In genomic region chr7:28705350-28705749, GRCh38 we compare ENCODE assay signal across 12 cellular contexts.
A peak's percentile ranks its signal among the peaks of the same experiment; 100 is the strongest.
DNase-seq lines count a peak whose midpoint lies in the region; ATAC-seq and TF ChIP-seq lines count a peak whose summit lies in the region.
"Had no signal": no experiment of that assay in that cellular context is flagged by ENCODE, and none has a peak within 500 bp of the region (broad histone marks: within the 10 kb centered on the region; RNA-seq: fewer than 3 reads in every experiment).

No MANE protein-coding gene starts in this region.

- no peaks in the 10 kb centered on the region for H3K9me3 Mint-ChIP-seq in natural killer cell
- H3K9me3 Mint-ChIP-seq: activated naive CD8-positive, alpha-beta T cell treated with anti-CD3 and anti-CD28 coated beads, Interleukin-2, amount 10 ng/mL, durations not matched to agents 7 days and 5 days had no signal

- DNase-seq in GM10266 (ENCODE audit: extremely low spot score) (peak; percentile 48), NCI-H524 treated with DMSO at 0.1 percent for 48 hours (lab: John Stamatoyannopoulos, UW) (no peak), COLO829 (ENCODE audit: low spot score) (no peak), natural killer cell (no peak), foreskin fibroblast (no peak)
- DNase-seq: ACHN; activated naive CD8-positive, alpha-beta T cell treated with anti-CD3 and anti-CD28 coated beads, Interleukin-2, amount 10 ng/mL, durations not matched to agents 7 days and 5 days; left ventricle myocardium superior; NCI-H526 treated with DMSO at 0.1 percent for 48 hours had no signal

- no peak overlapping the region for H3K27ac Mint-ChIP-seq in natural killer cell
- H3K27ac Mint-ChIP-seq: activated naive CD8-positive, alpha-beta T cell treated with anti-CD3 and anti-CD28 coated beads, Interleukin-2, amount 10 ng/mL, durations not matched to agents 7 days and 5 days had no signal

- H3K4me3 ChIP-seq in foreskin fibroblast (ENCODE audit: low read depth in 1 of 2, low read length in 2 of 2), result no peak overlapping the region

- no peak overlapping the region for H3K4me3 Mint-ChIP-seq in natural killer cell
- H3K4me3 Mint-ChIP-seq: activated naive CD8-positive, alpha-beta T cell treated with anti-CD3 and anti-CD28 coated beads, Interleukin-2, amount 10 ng/mL, durations not matched to agents 7 days and 5 days had no signal

- intact Hi-C loops in natural killer cell (cut with micrococcal nuclease), result no loop called here

- TF ChIP-seq CTCF in GM10266 (IDR thresholded peaks at IDR 0.05; ENCODE audit: control insufficient read depth, insufficient read depth, low read depth, missing control alignments) (no peak), natural killer cell (IDR thresholded peaks at IDR 0.05) (no peak), foreskin fibroblast (IDR thresholded peaks at IDR 0.05; ENCODE audit: low read depth, low read length) (no peak)

- peaks cover 4 to 24% of the 10 kb centered on the region in 2 donors for H3K27me3 Mint-ChIP-seq in natural killer cell (ENCODE audit: low read depth in 2 of 2)

- no peaks in the 10 kb centered on the region for H3K36me3 Mint-ChIP-seq in natural killer cell
- H3K36me3 Mint-ChIP-seq: activated naive CD8-positive, alpha-beta T cell treated with anti-CD3 and anti-CD28 coated beads, Interleukin-2, amount 10 ng/mL, durations not matched to agents 7 days and 5 days had no signal

- H3K4me1 Mint-ChIP-seq in natural killer cell, result no peaks in the 10 kb centered on the region
- H3K4me1 Mint-ChIP-seq: activated naive CD8-positive, alpha-beta T cell treated with anti-CD3 and anti-CD28 coated beads, Interleukin-2, amount 10 ng/mL, durations not matched to agents 7 days and 5 days had no signal

- ATAC-seq in GM19395 (IDR thresholded peaks at IDR 0.05; ENCODE audit: unreplicated experiment) (peak; percentile 94), HG02798 (IDR thresholded peaks at IDR 0.05; ENCODE audit: poor library complexity, unreplicated experiment) (peak; percentile 87), HG03469 (IDR thresholded peaks at IDR 0.05; ENCODE audit: unreplicated experiment) (peak; percentile 95), natural killer cell (no peak)
- ATAC-seq: left ventricle myocardium superior had no signal

Comparison
In these comparisons a context has a peak if more than half of its experiments do, and no peak if none do; other contexts are left out.
1. ATAC-seq: peak in GM19395 (single experiment), HG02798 (single experiment) and HG03469 (single experiment); none in natural killer cell (0 of 3).